15 cellular contexts compared by ENCODE assay signal in the genomic region with DNA sequence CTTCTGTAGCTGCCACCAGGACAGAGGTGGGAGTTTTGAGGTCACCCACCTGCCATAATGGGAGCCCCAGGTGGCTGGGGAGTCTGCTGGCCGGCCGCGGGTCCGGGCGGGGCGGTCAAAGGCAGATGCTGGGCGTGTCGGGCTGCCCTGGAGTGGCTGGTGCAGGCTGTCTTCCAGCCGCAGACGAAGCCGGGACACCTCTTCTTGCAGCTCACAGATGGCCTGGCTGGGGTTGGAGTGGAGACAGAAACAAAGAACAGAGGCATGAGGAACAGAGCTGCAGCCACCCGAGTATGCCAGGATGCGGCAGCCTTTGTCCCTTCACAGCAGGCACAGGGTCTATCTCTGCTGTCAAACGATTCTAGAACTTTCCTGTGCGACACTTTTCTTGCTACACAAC. TPM values are rescaled to one million over a fixed set of nuclear protein-coding genes. Genes with fewer than 3 reads are reported as not detected.
DNase-seq lines count a peak whose midpoint lies in the region; ATAC-seq and TF ChIP-seq lines count a peak whose summit lies in the region.
"Had no signal": no experiment of that assay in that cellular context is flagged by ENCODE, and none has a peak within 500 bp of the region (broad histone marks: within the 10 kb centered on the region; RNA-seq: fewer than 3 reads in every experiment).

No MANE protein-coding gene starts in this region.

- peaks cover 93 to 96% (median 95%) of the 10 kb centered on the region in 11 experiments for H3K36me3 ChIP-seq in BLaER1 treated with 17β-estradiol and CSF1 and Interleukin-3, amounts not matched to agents 10 nM and 100 nM
- H3K36me3 ChIP-seq in neural progenitor cell, result no peaks in the 10 kb centered on the region
- peaks cover 23% of the 10 kb centered on the region for H3K36me3 ChIP-seq in MM.1S (replicated peaks; ENCODE audit: insufficient read depth, low read length)

- H3K36me3 Mint-ChIP-seq in chondrocyte (ENCODE audit: low read depth), result peaks cover 49% of the 10 kb centered on the region
- peaks cover 18% of the 10 kb centered on the region for H3K36me3 Mint-ChIP-seq in neural progenitor cell

- no peaks in the 10 kb centered on the region for H3K9me3 ChIP-seq in BLaER1 treated with 17β-estradiol and CSF1 and Interleukin-3, amounts not matched to agents 10 nM and 100 nM (replicated peaks in 1 of 11)
- H3K9me3 ChIP-seq in neural progenitor cell (ENCODE audit: low read depth) (no peaks in the 10 kb centered on the region), MM.1S (replicated peaks; ENCODE audit: insufficient read depth, low read length) (no peaks in the 10 kb centered on the region)

- no peak for ATAC-seq in GM21423 (IDR thresholded peaks at IDR 0.05; ENCODE audit: unreplicated experiment)
- ATAC-seq: T-helper 17 cell had no signal

- H3K27ac Mint-ChIP-seq in chondrocyte (ENCODE audit: unreplicated experiment) (no peak overlapping the region), neural progenitor cell (peak overlapping the region; percentile 14)
- H3K27ac Mint-ChIP-seq: progenitor cell of endocrine pancreas had no signal

- H3K9ac ChIP-seq in BLaER1 treated with 17β-estradiol and CSF1 and Interleukin-3, amounts not matched to agents 10 nM and 100 nM, result peak overlapping the region; percentile 58 to 76 (median 70); a peak in 15 of 22 replicates
- H3K9ac ChIP-seq in neural progenitor cell, result no peak overlapping the region
- no peak overlapping the region for H3K9ac ChIP-seq in MM.1S (ENCODE audit: low read length)

- TF ChIP-seq CTCF in chondrocyte (IDR thresholded peaks at IDR 0.05), result no peak
- no peak for TF ChIP-seq CTCF in neural progenitor cell (IDR thresholded peaks at IDR 0.05)
- no peak for TF ChIP-seq CTCF in MM.1S (IDR thresholded peaks at IDR 0.05; ENCODE audit: low read length)

- H3K4me2 ChIP-seq in BLaER1 treated with 17β-estradiol and CSF1 and Interleukin-3, amounts not matched to agents 10 nM and 100 nM, result peak overlapping the region in 10 of 11 experiments; percentile 73 to 96 (median 82); a peak in 19 of 22 replicates
- H3K4me2 ChIP-seq in neural progenitor cell (no peak overlapping the region), MM.1S (ENCODE audit: low read depth, low read length) (no peak overlapping the region)

- H3F3A ChIP-seq in neural progenitor cell (ENCODE audit: low read depth) (no peaks in the 10 kb centered on the region), MM.1S (ENCODE audit: insufficient read depth, low read length) (no peaks in the 10 kb centered on the region)

- H3K79me2 ChIP-seq in neural progenitor cell (ENCODE audit: low read depth) (no peaks in the 10 kb centered on the region), MM.1S (ENCODE audit: low read length) (peaks cover 5% of the 10 kb centered on the region; the same call in 1 of the 2 replicates)

- H3K4me1 Mint-ChIP-seq in chondrocyte (ENCODE audit: low read depth) (peaks cover 31% of the 10 kb centered on the region), neural progenitor cell (peaks cover 22% of the 10 kb centered on the region)

- H2AFZ ChIP-seq in neural progenitor cell (replicated peaks) (no peak overlapping the region), MM.1S (ENCODE audit: low read length) (no peak overlapping the region)

- no peak overlapping the region; a peak in 1 of 20 replicates for H3K4me3 ChIP-seq in BLaER1 treated with 17β-estradiol and CSF1 and Interleukin-3, amounts not matched to agents 10 nM and 100 nM
- no peak overlapping the region for H3K4me3 ChIP-seq in neural progenitor cell
- no peak overlapping the region for H3K4me3 ChIP-seq in MM.1S (ENCODE audit: low read length)

- peaks cover 0 to 65% (median 30%) of the 10 kb centered on the region in 11 experiments; a peak in 15 of 22 replicates for H4K20me1 ChIP-seq in BLaER1 treated with 17β-estradiol and CSF1 and Interleukin-3, amounts not matched to agents 10 nM and 100 nM
- H4K20me1 ChIP-seq in neural progenitor cell (ENCODE audit: low read depth) (no peaks in the 10 kb centered on the region), MM.1S (ENCODE audit: insufficient read depth, low read length) (no peaks in the 10 kb centered on the region)

- DNase-seq in NCI-H1694 treated with DMSO at 0.1 percent for 48 hours (lab: John Stamatoyannopoulos, UW) (peak; percentile 26), chondrocyte (ENCODE audit: low spot score) (peak; percentile 88), neural progenitor cell (ENCODE audit: low spot score) (no peak), MM.1S (no peak), SW480 (ENCODE audit: low spot score) (no peak), SHP77 (lab: John Stamatoyannopoulos, UW) (no peak)
- DNase-seq: COR-L47; mammary epithelial cell; stimulated activated CD4-positive, alpha-beta T cell treated with anti-CD3 and anti-CD28 coated beads, Interleukin-1b, Interleukin-23, amount 100 ng/mL, for 48 hours; stimulated activated naive CD4-positive, alpha-beta T cell treated with Interleukin-2 at 50 U/mL for 16 hours; T-helper 17 cell had no signal

- H3K4me3 Mint-ChIP-seq in chondrocyte (ENCODE audit: unreplicated experiment), result no peak overlapping the region
- no peak overlapping the region for H3K4me3 Mint-ChIP-seq in neural progenitor cell
- H3K4me3 Mint-ChIP-seq: T-helper 17 cell had no signal

- H3K4me1 ChIP-seq in BLaER1 treated with 17β-estradiol and CSF1 and Interleukin-3, amounts not matched to agents 10 nM and 100 nM, result peaks cover 30 to 54% (median 51%) of the 10 kb centered on the region in 10 experiments
- H3K4me1 ChIP-seq in neural progenitor cell (peaks cover 10% of the 10 kb centered on the region), MM.1S (ENCODE audit: low read length) (no peaks in the 10 kb centered on the region)

- H3K9me2 ChIP-seq in MM.1S (replicated peaks; ENCODE audit: insufficient read depth, low read length), result no peaks in the 10 kb centered on the region

- H3K27me3 Mint-ChIP-seq in chondrocyte (ENCODE audit: low read depth), result no peaks in the 10 kb centered on the region
- H3K27me3 Mint-ChIP-seq in neural progenitor cell (ENCODE audit: insufficient read depth, low read depth), result peaks cover 2% of the 10 kb centered on the region
- H3K27me3 Mint-ChIP-seq: progenitor cell of endocrine pancreas, T-helper 17 cell had no signal

- H3K9me3 Mint-ChIP-seq in chondrocyte (ENCODE audit: low read depth), result no peaks in the 10 kb centered on the region
- H3K9me3 Mint-ChIP-seq in neural progenitor cell, result no peaks in the 10 kb centered on the region

- peak overlapping the region in 9 of 11 experiments; percentile 71 to 85 (median 79); a peak in 17 of 22 replicates for H3K27ac ChIP-seq in BLaER1 treated with 17β-estradiol and CSF1 and Interleukin-3, amounts not matched to agents 10 nM and 100 nM
- no peak overlapping the region for H3K27ac ChIP-seq in neural progenitor cell
- H3K27ac ChIP-seq in MM.1S (ENCODE audit: low read length), result no peak overlapping the region

- no peaks in the 10 kb centered on the region for H3K27me3 ChIP-seq in BLaER1 treated with 17β-estradiol and CSF1 and Interleukin-3, amounts not matched to agents 10 nM and 100 nM
- no peaks in the 10 kb centered on the region for H3K27me3 ChIP-seq in neural progenitor cell
- no peaks in the 10 kb centered on the region for H3K27me3 ChIP-seq in MM.1S (replicated peaks; ENCODE audit: insufficient read depth, low read length)

RNA-seq across cellular contexts. Expression of a gene that starts 18.0 kb away (rescaled TPM):
- not detected in 3 replicates for total RNA-seq in chondrocyte
- total RNA-seq in neural progenitor cell (ENCODE audit: low replicate concordance), result 0.43 TPM in 1 of 2 replicates, not detected in the other
- total RNA-seq: activated CD8-positive, alpha-beta memory T cell treated with anti-CD3 and anti-CD28 coated beads for 36 hours; mammary epithelial cell; T-helper 17 cell had no signal

RNA-seq across cellular contexts. Expression of a gene that starts 24.8 kb away (rescaled TPM):
- not detected in 3 replicates for total RNA-seq in chondrocyte
- total RNA-seq in neural progenitor cell (ENCODE audit: low replicate concordance), result 1.5 TPM in 1 of 2 replicates, not detected in the other
- total RNA-seq: activated CD8-positive, alpha-beta memory T cell treated with anti-CD3 and anti-CD28 coated beads for 36 hours; mammary epithelial cell; T-helper 17 cell had no signal

RNA-seq across cellular contexts. Expression of a gene that starts 40.1 kb away (rescaled TPM):
- total RNA-seq in chondrocyte (19.1 to 43.1 TPM (median 43.0 TPM) in 3 replicates), neural progenitor cell (ENCODE audit: low replicate concordance) (11.4 and 13.4 TPM in 2 replicates)

Comparison
In these comparisons a context has a peak if more than half of its experiments do, and no peak if none do; other contexts are left out.
1. H3K27ac ChIP-seq: peak in BLaER1 treated with 17β-estradiol and CSF1 and Interleukin-3, amounts not matched to agents 10 nM and 100 nM (9 of 11); none in neural progenitor cell (single experiment) and MM.1S (single experiment).
2. H3K4me2 ChIP-seq: peak in BLaER1 treated with 17β-estradiol and CSF1 and Interleukin-3, amounts not matched to agents 10 nM and 100 nM (10 of 11); none in neural progenitor cell (single experiment) and MM.1S (single experiment).
3. H3K9ac ChIP-seq: peak in BLaER1 treated with 17β-estradiol and CSF1 and Interleukin-3, amounts not matched to agents 10 nM and 100 nM (11 of 11); none in neural progenitor cell (single experiment) and MM.1S (single experiment).
4. DNase-seq: peak in NCI-H1694 treated with DMSO at 0.1 percent for 48 hours (single experiment) and chondrocyte (single experiment); none in neural progenitor cell (single experiment), MM.1S (single experiment), SW480 (single experiment) and SHP77 (0 of 2).